Comparison of ENCODE assay signal across 27 cellular contexts in genomic region chr17:9406046-9406631, GRCh38.
"Had no signal": no experiment of that assay in that cellular context is flagged by ENCODE, and none has a peak within 500 bp of the region (broad histone marks: within the 10 kb centered on the region; RNA-seq: fewer than 3 reads in every experiment).

No MANE protein-coding gene starts in this region.

- H3K27me3 Mint-ChIP-seq: activated T-helper 17 cell treated with anti-CD3 and anti-CD28 coated beads, Interleukin-2, amount 50 U/mL, for 72 hours had no signal

- H3K27ac ChIP-seq: adrenal gland, ascending aorta, breast epithelium, esophagus squamous epithelium, neutrophil, ovary, prostate gland, thyroid gland, upper lobe of right lung had no signal

- H3K4me3 ChIP-seq: adrenal gland, ascending aorta, breast epithelium, esophagus squamous epithelium, ovary, prostate gland, thyroid gland, upper lobe of right lung had no signal

- H3K4me3 Mint-ChIP-seq: activated T-helper 17 cell treated with anti-CD3 and anti-CD28 coated beads, Interleukin-2, amount 50 U/mL, for 72 hours; endodermal cell; natural killer cell had no signal

- H3K9me3 Mint-ChIP-seq: activated naive CD4-positive, alpha-beta T cell treated with anti-CD3 and anti-CD28 coated beads, Interleukin-2, amount 50 U/mL, for 72 hours; activated T-helper 17 cell treated with anti-CD3 and anti-CD28 coated beads, Interleukin-2, amount 50 U/mL, for 72 hours; natural killer cell had no signal

- H3K27ac Mint-ChIP-seq: activated naive CD4-positive, alpha-beta T cell treated with anti-CD3 and anti-CD28 coated beads, Interleukin-2, amount 50 U/mL, for 72 hours; activated T-helper 17 cell treated with anti-CD3 and anti-CD28 coated beads, Interleukin-2, amount 50 U/mL, for 72 hours; endodermal cell had no signal

- H3K4me1 ChIP-seq: prostate gland, thyroid gland, upper lobe of right lung had no signal

- DNase-seq: activated T-cell treated with anti-CD3 and anti-CD28 coated beads, Interleukin-2, amount 50 U/mL, for 1 hour; adrenal gland; cortex of kidney; endodermal cell; esophagus squamous epithelium; foreskin melanocyte; glutamatergic neuron; hypothalamus; left ventricle myocardium superior; mammary epithelial cell; midbrain; natural killer cell; ovary; stimulated activated CD4-positive, alpha-beta T cell treated with anti-CD3 and anti-CD28 coated beads, Interleukin-2, amount 100 ng/mL, for 48 hours; stimulated activated CD8-positive, alpha-beta memory T cell treated with anti-CD3 and anti-CD28 coated beads, Interleukin-4, amount 100 ng/mL, for 48 hours; stimulated activated naive CD4-positive, alpha-beta T cell treated with Interleukin-2 at 50 U/mL for 16 hours; substantia nigra; T-helper 9 cell; thyroid gland; upper lobe of right lung had no signal

- H3K27me3 ChIP-seq: adrenal gland, ascending aorta, breast epithelium, esophagus squamous epithelium, neutrophil, ovary, thyroid gland, upper lobe of right lung had no signal

- H3K36me3 ChIP-seq: adrenal gland, ascending aorta, breast epithelium, esophagus squamous epithelium, neutrophil, ovary, prostate gland, thyroid gland, upper lobe of right lung had no signal

- ATAC-seq: activated naive CD4-positive, alpha-beta T cell treated with anti-CD3 and anti-CD28 coated beads, Interleukin-2, amount 50 U/mL, for 72 hours; activated T-helper 17 cell treated with anti-CD3 and anti-CD28 coated beads, Interleukin-2, amount 50 U/mL, for 72 hours; left ventricle myocardium superior; natural killer cell; upper lobe of right lung had no signal

- FAIRE-seq: islet of Langerhans had no signal

- H3K4me1 Mint-ChIP-seq: activated T-helper 17 cell treated with anti-CD3 and anti-CD28 coated beads, Interleukin-2, amount 50 U/mL, for 72 hours had no signal

- H3K9me3 ChIP-seq: adrenal gland, ascending aorta, breast epithelium, esophagus squamous epithelium, neutrophil, ovary, prostate gland, thyroid gland, upper lobe of right lung had no signal

- H3K36me3 Mint-ChIP-seq: activated naive CD4-positive, alpha-beta T cell treated with anti-CD3 and anti-CD28 coated beads, Interleukin-2, amount 50 U/mL, for 72 hours; natural killer cell had no signal
